In the genomic region with DNA sequence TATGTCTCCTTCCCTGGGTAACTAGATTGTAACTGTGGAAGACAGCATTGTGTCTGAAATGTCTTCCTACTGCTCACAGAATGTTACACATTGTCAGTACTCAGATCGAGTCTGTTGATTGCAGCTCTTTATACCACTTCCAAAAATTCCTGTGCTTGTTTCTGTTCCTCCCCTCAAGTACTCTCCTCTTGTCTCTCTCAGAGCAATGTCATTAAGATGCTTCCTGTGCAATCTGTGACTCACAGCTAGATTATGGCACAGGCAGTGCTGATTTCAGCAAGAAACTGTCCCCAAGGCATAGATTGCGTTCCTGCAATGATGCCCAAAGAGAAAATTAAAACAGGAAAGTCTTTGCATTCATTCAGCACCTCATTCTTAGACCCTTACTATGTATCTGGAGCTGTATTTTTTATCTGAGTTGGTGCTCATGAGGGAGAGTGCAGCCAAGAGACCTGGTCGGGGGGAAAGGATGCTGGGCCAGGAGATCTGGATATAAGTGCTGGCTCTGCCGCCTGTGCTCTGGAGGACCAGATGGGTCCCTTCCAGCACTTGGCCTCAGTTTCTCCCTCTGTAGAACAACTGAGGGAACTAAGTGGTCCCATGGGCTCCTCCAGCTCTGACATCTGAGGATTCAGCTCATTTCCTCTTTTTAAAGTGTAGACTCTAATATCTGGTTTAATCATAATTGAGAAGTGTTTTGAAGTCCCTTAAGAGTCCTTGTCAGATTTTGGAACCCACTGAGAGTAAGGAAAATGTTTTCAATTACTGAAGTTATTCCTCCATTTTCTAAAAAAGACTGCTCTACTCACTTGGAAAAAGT, we compare ENCODE assay signal across 8 cellular contexts. TPM values are rescaled to one million over a fixed set of nuclear protein-coding genes. Genes with fewer than 3 reads are reported as not detected.
A peak's percentile ranks its signal among the peaks of the same experiment; 100 is the strongest.
DNase-seq lines count a peak whose midpoint lies in the region; ATAC-seq, FAIRE-seq and TF ChIP-seq lines count a peak whose summit lies in the region.

No MANE protein-coding gene starts in this region.

- no peaks in the 10 kb centered on the region for H3K9me3 ChIP-seq in ascending aorta

- H3K4me3 Mint-ChIP-seq in activated CD4-positive, alpha-beta T cell treated with anti-CD3 and anti-CD28 coated beads for 36 hours = no peak overlapping the region

- CTCF ChIA-PET in activated CD4-positive, alpha-beta T cell treated with anti-CD3 and anti-CD28 coated beads for 36 hours (lab: Charles Lee) = interaction anchor here (0.5 to 2.7 kb wide), 11 partner anchors 11 to 100 kb away, joined by 3 to 11 read pairs (median 3); no protein-coding TSS in a partner anchor

- H3K4me3 ChIP-seq in ascending aorta = no peak overlapping the region
- no peak overlapping the region for H3K4me3 ChIP-seq in coronary artery

- H3K36me3 Mint-ChIP-seq in activated CD4-positive, alpha-beta T cell treated with anti-CD3 and anti-CD28 coated beads for 36 hours (ENCODE audit: low read depth) = no peaks in the 10 kb centered on the region

- TF ChIP-seq CTCF in ascending aorta (IDR thresholded peaks at IDR 0.05) = no peak
- TF ChIP-seq CTCF in coronary artery (IDR thresholded peaks at IDR 0.05) = no peak

- no peaks in the 10 kb centered on the region for H3K4me1 ChIP-seq in ascending aorta

- no peak for FAIRE-seq in GM19239 (lab: Jason Lieb, UNC)

- intact Hi-C loops in activated CD4-positive, alpha-beta T cell treated with anti-CD3 and anti-CD28 coated beads for 36 hours (cut with DNase I, micrococcal nuclease) = no loop called here
- intact Hi-C loops in left cardiac atrium (cut with DNase I) (no loop called here), ascending aorta (cut with DNase I) (no loop called here)

- DNase-seq in activated CD4-positive, alpha-beta T cell treated with anti-CD3 and anti-CD28 coated beads for 36 hours = peak; percentile 19
- DNase-seq in activated CD4-positive, alpha-beta T cell treated with anti-CD3 and anti-CD28 coated beads, Interleukin-2, amount 50 U/mL, for 1 hour = no peak
- DNase-seq in SKM-1 treated with dmso at 0.1 percent for 144 hours (lab: John Stamatoyannopoulos, UW; ENCODE audit: unreplicated experiment) (peak; percentile 34), left cardiac atrium (no peak), superior temporal gyrus (ENCODE audit: extremely low spot score) (peak; percentile 76), ascending aorta (ENCODE audit: low spot score in 2 of 2) (no peak), coronary artery (ENCODE audit: low spot score) (no peak), GM19239 (ENCODE audit: insufficient read length, low spot score) (no peak)

- H3K27me3 ChIP-seq in ascending aorta = no peaks in the 10 kb centered on the region

- H3K9me3 Mint-ChIP-seq in activated CD4-positive, alpha-beta T cell treated with anti-CD3 and anti-CD28 coated beads for 36 hours (ENCODE audit: low read depth) = no peaks in the 10 kb centered on the region

- H3K27ac Mint-ChIP-seq in activated CD4-positive, alpha-beta T cell treated with anti-CD3 and anti-CD28 coated beads for 36 hours = peak overlapping the region; percentile 55

- H3K27ac ChIP-seq in ascending aorta (peak overlapping the region in 1 of 2 donors; percentile 16), coronary artery (peak overlapping the region in 1 of 2 donors; percentile 58)

- peaks cover 28% of the 10 kb centered on the region for H3K4me1 Mint-ChIP-seq in activated CD4-positive, alpha-beta T cell treated with anti-CD3 and anti-CD28 coated beads for 36 hours

- H3K36me3 ChIP-seq in ascending aorta = no peaks in the 10 kb centered on the region

- no peaks in the 10 kb centered on the region for H3K27me3 Mint-ChIP-seq in activated CD4-positive, alpha-beta T cell treated with anti-CD3 and anti-CD28 coated beads for 36 hours

- peak; percentile 93 for ATAC-seq in activated CD4-positive, alpha-beta T cell treated with anti-CD3 and anti-CD28 coated beads for 36 hours
- ATAC-seq in left cardiac atrium = peak; percentile 82 to 89

- POLR2A ChIA-PET in activated CD4-positive, alpha-beta T cell treated with anti-CD3 and anti-CD28 coated beads for 36 hours (lab: Charles Lee) = no interaction called here

RNA-seq across cellular contexts. Expression of a gene that starts 40.8 kb away (rescaled TPM):
- total RNA-seq in activated CD4-positive, alpha-beta T cell treated with anti-CD3 and anti-CD28 coated beads for 36 hours = 10 to 100 TPM; 75.4 to 77.4 TPM
- total RNA-seq in left cardiac atrium = 10 to 100 TPM; 17.3 to 25.7 TPM
- 185 TPM for total RNA-seq in ascending aorta

RNA-seq across cellular contexts. Expression of a gene that starts 54.9 kb away (rescaled TPM):
- 10 to 100 TPM; 54.9 to 86.7 TPM for total RNA-seq in activated CD4-positive, alpha-beta T cell treated with anti-CD3 and anti-CD28 coated beads for 36 hours
- total RNA-seq in left cardiac atrium (10 to 100 TPM; 54.9 to 63.6 TPM), ascending aorta (310 TPM)

Comparison
In these comparisons a context has a peak if more than half of its experiments do, and no peak if none do; other contexts are left out.
1. DNase-seq: peak in activated CD4-positive, alpha-beta T cell treated with anti-CD3 and anti-CD28 coated beads for 36 hours (single experiment), SKM-1 treated with dmso at 0.1 percent for 144 hours (single experiment) and superior temporal gyrus (single experiment); none in activated CD4-positive, alpha-beta T cell treated with anti-CD3 and anti-CD28 coated beads, Interleukin-2, amount 50 U/mL, for 1 hour (single experiment), left cardiac atrium (single experiment), ascending aorta (0 of 2), coronary artery (single experiment) and GM19239 (single experiment).